Comparison of ENCODE assay signal across 20 cellular contexts in genomic region chr9:22055090-22055489, GRCh38. TPM values are rescaled to one million over a fixed set of nuclear protein-coding genes. Genes with fewer than 3 reads are reported as not detected.
"Had no signal": no experiment of that assay in that cellular context is flagged by ENCODE, and none has a peak within 500 bp of the region (broad histone marks: within the 10 kb centered on the region; RNA-seq: fewer than 3 reads in every experiment).

No MANE protein-coding gene starts in this region.

- H3K27ac ChIP-seq: esophagus muscularis mucosa, hepatocyte, thyroid gland had no signal

- H3K4me3 ChIP-seq: esophagus muscularis mucosa, hepatocyte, lung, thyroid gland had no signal

- H3K9me3 ChIP-seq: esophagus muscularis mucosa, thyroid gland had no signal

- H3K27me3 ChIP-seq: esophagus muscularis mucosa, hepatocyte, thyroid gland had no signal

- H2AFZ ChIP-seq: hepatocyte had no signal

- H3K9me3 Mint-ChIP-seq: activated CD8-positive, alpha-beta T cell treated with anti-CD3 and anti-CD28 coated beads for 36 hours; activated naive CD8-positive, alpha-beta T cell treated with anti-CD3 and anti-CD28 coated beads for 36 hours; activated T-helper 17 cell treated with anti-CD3 and anti-CD28 coated beads, Interleukin-2, amount 50 U/mL, for 72 hours; dendritic cell treated with granulocyte-macrophage colony-stimulating factor and Interleukin-4, amounts not matched to agents 40 ng/mL and 50 ng/mL, for 4 days; nephron had no signal

- H3K4me3 Mint-ChIP-seq: activated CD8-positive, alpha-beta T cell treated with anti-CD3 and anti-CD28 coated beads for 36 hours; activated naive CD8-positive, alpha-beta T cell treated with anti-CD3 and anti-CD28 coated beads for 36 hours; activated T-helper 17 cell treated with anti-CD3 and anti-CD28 coated beads, Interleukin-2, amount 50 U/mL, for 72 hours; dendritic cell treated with granulocyte-macrophage colony-stimulating factor and Interleukin-4, amounts not matched to agents 40 ng/mL and 50 ng/mL, for 4 days; nephron; stimulated activated naive B cell treated with anti-CD40 and anti-IgM and Interleukin-4, amounts not matched to agents 10 μg/mL and 1 μg/mL and 100 μg/mL, for 72 hours had no signal

- FAIRE-seq: islet of Langerhans had no signal

- H3K4me2 ChIP-seq: hepatocyte had no signal

- ATAC-seq: activated CD8-positive, alpha-beta T cell treated with anti-CD3 and anti-CD28 coated beads for 36 hours; activated T-helper 17 cell treated with anti-CD3 and anti-CD28 coated beads, Interleukin-2, amount 50 U/mL, for 72 hours; left lobe of liver; sciatic nerve; stimulated activated naive B cell treated with anti-CD40 and anti-IgM and Interleukin-4, amounts not matched to agents 10 μg/mL and 1 μg/mL and 100 μg/mL, for 72 hours had no signal

- H3K4me1 ChIP-seq: esophagus muscularis mucosa, thyroid gland had no signal

- H3K27ac Mint-ChIP-seq: activated CD8-positive, alpha-beta T cell treated with anti-CD3 and anti-CD28 coated beads for 36 hours; activated naive CD8-positive, alpha-beta T cell treated with anti-CD3 and anti-CD28 coated beads for 36 hours; activated T-helper 17 cell treated with anti-CD3 and anti-CD28 coated beads, Interleukin-2, amount 50 U/mL, for 72 hours; dendritic cell treated with granulocyte-macrophage colony-stimulating factor and Interleukin-4, amounts not matched to agents 40 ng/mL and 50 ng/mL, for 4 days; nephron; stimulated activated naive B cell treated with anti-CD40 and anti-IgM and Interleukin-4, amounts not matched to agents 10 μg/mL and 1 μg/mL and 100 μg/mL, for 72 hours had no signal

- H3K79me2 ChIP-seq: hepatocyte had no signal

- DNase-seq: activated CD4-positive, alpha-beta T cell treated with anti-CD3 and anti-CD28 coated beads for 48 hours; activated CD4-positive, CD25-positive, alpha-beta regulatory T cell; activated CD8-positive, alpha-beta T cell treated with anti-CD3 and anti-CD28 coated beads for 36 hours; activated naive CD4-positive, alpha-beta T cell; activated naive CD8-positive, alpha-beta T cell treated with anti-CD3 and anti-CD28 coated beads for 36 hours; activated T-cell treated with anti-CD3 and anti-CD28 coated beads, Interleukin-2, amount 50 U/mL, for 1 hour; effector CD8-positive, alpha-beta T cell; midbrain; stimulated activated naive B cell treated with anti-CD40 and anti-IgM and Interleukin-4, amounts not matched to agents 10 μg/mL and 1 μg/mL and 100 μg/mL, for 72 hours; T1000; thyroid gland had no signal

- H3K36me3 Mint-ChIP-seq: activated naive CD8-positive, alpha-beta T cell treated with anti-CD3 and anti-CD28 coated beads for 36 hours had no signal

- H3K36me3 ChIP-seq: esophagus muscularis mucosa, thyroid gland had no signal

- H3K27me3 Mint-ChIP-seq: activated T-helper 17 cell treated with anti-CD3 and anti-CD28 coated beads, Interleukin-2, amount 50 U/mL, for 72 hours had no signal

RNA-seq across cellular contexts. Expression of gene CDKN2B, which starts 46.0 kb away (rescaled TPM):
- total RNA-seq: activated CD8-positive, alpha-beta T cell treated with anti-CD3 and anti-CD28 coated beads for 36 hours; activated naive CD8-positive, alpha-beta T cell treated with anti-CD3 and anti-CD28 coated beads for 36 hours had no signal
